In genomic region chr22:37155971-37156370, GRCh38 we compare ENCODE assay signal across 17 cellular contexts. TPM values are rescaled to one million over a fixed set of nuclear protein-coding genes. Genes with fewer than 3 reads are reported as not detected.
DNase-seq lines count a peak whose midpoint lies in the region; ATAC-seq and TF ChIP-seq lines count a peak whose summit lies in the region.
"Had no signal": no experiment of that assay in that cellular context is flagged by ENCODE, and none has a peak within 500 bp of the region (broad histone marks: within the 10 kb centered on the region; RNA-seq: fewer than 3 reads in every experiment).

No MANE protein-coding gene starts in this region.

- no peak overlapping the region for H3K4ac ChIP-seq in H9 (ENCODE audit: low read depth, low read length)

- no peak overlapping the region for H3K4me2 ChIP-seq in H9 (ENCODE audit: insufficient read depth, insufficient read length, low read length)
- H3K4me2 ChIP-seq: GM23338 had no signal

- no peak overlapping the region for H3T11ph ChIP-seq in H9 (ENCODE audit: low read length)

- peak overlapping the region; percentile 62 for H3K4me3 Mint-ChIP-seq in activated T-helper 17 cell treated with anti-CD3 and anti-CD28 coated beads, Interleukin-2, amount 50 U/mL, for 72 hours
- peak overlapping the region; percentile 71 for H3K4me3 Mint-ChIP-seq in natural killer cell treated with Interleukin-12 subunit alpha and Interleukin-12 subunit beta and Interleukin-15 and Interleukin-18, amount 100 ng/mL, for 72 hours
- no peak overlapping the region for H3K4me3 Mint-ChIP-seq in H9
- H3K4me3 Mint-ChIP-seq: CD8-positive, alpha-beta T cell; GM23338 had no signal

- no peak overlapping the region for H4K5ac ChIP-seq in H9 (ENCODE audit: insufficient read length, low read depth, low read length)

- H3K23ac ChIP-seq in H9 (ENCODE audit: insufficient read length, low read depth, low read length), result no peak overlapping the region

- H2BK120ac ChIP-seq in H9 (ENCODE audit: low read depth, low read length, poor library complexity, severe bottlenecking), result no peak overlapping the region

- H3K27me3 Mint-ChIP-seq in activated T-helper 17 cell treated with anti-CD3 and anti-CD28 coated beads, Interleukin-2, amount 50 U/mL, for 72 hours, result no peaks in the 10 kb centered on the region
- no peaks in the 10 kb centered on the region for H3K27me3 Mint-ChIP-seq in natural killer cell treated with Interleukin-12 subunit alpha and Interleukin-12 subunit beta and Interleukin-15 and Interleukin-18, amount 100 ng/mL, for 72 hours
- H3K27me3 Mint-ChIP-seq in H9 (ENCODE audit: low read depth), result peaks cover 49% of the 10 kb centered on the region

- no peak overlapping the region for H3K14ac ChIP-seq in H9 (ENCODE audit: insufficient read depth, low read length)

- H3K27ac Mint-ChIP-seq in activated T-helper 17 cell treated with anti-CD3 and anti-CD28 coated beads, Interleukin-2, amount 50 U/mL, for 72 hours, result peak overlapping the region; percentile 80
- peak overlapping the region; percentile 87 to 96 for H3K27ac Mint-ChIP-seq in natural killer cell treated with Interleukin-12 subunit alpha and Interleukin-12 subunit beta and Interleukin-15 and Interleukin-18, amount 100 ng/mL, for 72 hours
- peak overlapping the region in 1 of 3 experiments; percentile 70; a peak in 1 of 7 replicates for H3K27ac Mint-ChIP-seq in H9
- H3K27ac Mint-ChIP-seq: CD8-positive, alpha-beta T cell; GM23338 had no signal

- H3K9me3 Mint-ChIP-seq in activated T-helper 17 cell treated with anti-CD3 and anti-CD28 coated beads, Interleukin-2, amount 50 U/mL, for 72 hours, result no peaks in the 10 kb centered on the region
- H3K9me3 Mint-ChIP-seq in natural killer cell treated with Interleukin-12 subunit alpha and Interleukin-12 subunit beta and Interleukin-15 and Interleukin-18, amount 100 ng/mL, for 72 hours, result no peaks in the 10 kb centered on the region
- peaks cover 0 to 15% of the 10 kb centered on the region in 2 experiments; a peak in 2 of 5 replicates for H3K9me3 Mint-ChIP-seq in H9

- no peak overlapping the region for H2BK20ac ChIP-seq in H9 (ENCODE audit: low read depth, low read length, poor library complexity, severe bottlenecking)

- H2BK12ac ChIP-seq in H9 (ENCODE audit: insufficient read length, low read depth, low read length), result no peak overlapping the region

- WGBS in H9 (ENCODE audit: extremely low coverage, insufficient read length, low lambda C conversion rate), result no CpG with 5 or more reads among the region's 8 CpGs

- H2BK15ac ChIP-seq in H9 (ENCODE audit: low read depth, low read length), result no peak overlapping the region

- no peaks in the 10 kb centered on the region for H3K23me2 ChIP-seq in H9 (ENCODE audit: insufficient read length, low read depth, low read length, poor library complexity, severe bottlenecking)

- no peaks in the 10 kb centered on the region for H3K9me3 ChIP-seq in H9 (ENCODE audit: control insufficient read depth, low read depth, low read length)

- ATAC-seq in Right ventricle myocardium inferior (no peak), left ventricle myocardium superior (no peak)
- ATAC-seq in activated T-helper 17 cell treated with anti-CD3 and anti-CD28 coated beads, Interleukin-2, amount 50 U/mL, for 72 hours (replicated peaks), result no peak
- no peak for ATAC-seq in natural killer cell treated with Interleukin-12 subunit alpha and Interleukin-12 subunit beta and Interleukin-15 and Interleukin-18, amount 100 ng/mL, for 72 hours
- ATAC-seq: CD8-positive, alpha-beta T cell; GM23338 had no signal

- no peak overlapping the region for H3K18ac ChIP-seq in H9 (ENCODE audit: insufficient read length, low read depth, low read length)

- no peak overlapping the region for H3K27ac ChIP-seq in H9 (ENCODE audit: insufficient read length, low read depth, low read length)

- H3K79me2 ChIP-seq in H9 (ENCODE audit: insufficient read depth, low read length), result no peaks in the 10 kb centered on the region

- no peak overlapping the region for H3K56ac ChIP-seq in H9 (ENCODE audit: insufficient read length, low read depth, low read length)

- DNase-seq in Right ventricle myocardium inferior (ENCODE audit: missing footprints), result peak; percentile 11
- DNase-seq in left ventricle myocardium superior, result no peak
- no peak for DNase-seq in natural killer cell treated with Interleukin-12 subunit alpha and Interleukin-12 subunit beta and Interleukin-15 and Interleukin-18, amount 100 ng/mL, for 72 hours (ENCODE audit: low spot score)
- no peak for DNase-seq in pons (ENCODE audit: low spot score)
- DNase-seq in NCI-H748 (lab: John Stamatoyannopoulos, UW; ENCODE audit: unreplicated experiment), result no peak
- no peak for DNase-seq in activated naive CD4-positive, alpha-beta T cell treated with Interleukin-2 at 50 U/mL for 16 hours
- no peak for DNase-seq in H9
- DNase-seq: ACHN; CD8-positive, alpha-beta T cell; GF-D8; Kasumi-1; NCI-H187 treated with DMSO at 0.1 percent for 48 hours; NCI-H2171 treated with DMSO at 0.1 percent for 48 hours; SHP77 had no signal

- no peak overlapping the region for H3K9ac ChIP-seq in H9 (ENCODE audit: extremely low read depth, insufficient read length, low read length)

- no peaks in the 10 kb centered on the region for H3K36me3 Mint-ChIP-seq in activated T-helper 17 cell treated with anti-CD3 and anti-CD28 coated beads, Interleukin-2, amount 50 U/mL, for 72 hours (ENCODE audit: low read depth)
- peaks cover 7% of the 10 kb centered on the region for H3K36me3 Mint-ChIP-seq in natural killer cell treated with Interleukin-12 subunit alpha and Interleukin-12 subunit beta and Interleukin-15 and Interleukin-18, amount 100 ng/mL, for 72 hours
- H3K36me3 Mint-ChIP-seq in H9 (ENCODE audit: insufficient read depth in 1 of 3, low read depth in 3 of 3), result peaks cover 0 to 7% (median under 1%) of the 10 kb centered on the region in 3 experiments; a peak in 4 of 7 replicates
- H3K36me3 Mint-ChIP-seq: CD8-positive, alpha-beta T cell had no signal

- no peak for TF ChIP-seq CTCF in H9 (conservative IDR thresholded peaks at IDR 0.05)

- H2BK5ac ChIP-seq in H9 (ENCODE audit: insufficient read length, low read length), result no peak overlapping the region

- intact Hi-C loops in Right ventricle myocardium inferior (cut with DNase I), result no loop called here
- intact Hi-C loops in left ventricle myocardium superior (cut with micrococcal nuclease), result no loop called here

- no peak overlapping the region for H2AK5ac ChIP-seq in H9 (ENCODE audit: insufficient read length, low read length)

- H3K4me1 Mint-ChIP-seq in activated T-helper 17 cell treated with anti-CD3 and anti-CD28 coated beads, Interleukin-2, amount 50 U/mL, for 72 hours, result peaks cover 42% of the 10 kb centered on the region
- H3K4me1 Mint-ChIP-seq in natural killer cell treated with Interleukin-12 subunit alpha and Interleukin-12 subunit beta and Interleukin-15 and Interleukin-18, amount 100 ng/mL, for 72 hours (ENCODE audit: low read depth in 2 of 2), result peaks cover 75 to 78% of the 10 kb centered on the region in 2 donors
- H3K4me1 Mint-ChIP-seq in H9, result peaks cover 3 to 7% of the 10 kb centered on the region in 2 experiments; a peak in 3 of 4 replicates
- H3K4me1 Mint-ChIP-seq: GM23338 had no signal

- no peaks in the 10 kb centered on the region for H3K4me1 ChIP-seq in H9 (ENCODE audit: insufficient read depth, low read length)

- no peak overlapping the region for H2AFZ ChIP-seq in H9 (ENCODE audit: low read length)
- H2AFZ ChIP-seq: GM23338 had no signal

- no peaks in the 10 kb centered on the region for H3K27me3 ChIP-seq in H9 (ENCODE audit: insufficient read depth, low read length)

- H4K91ac ChIP-seq in H9 (ENCODE audit: insufficient read length, low read depth, low read length), result no peak overlapping the region

- no peaks in the 10 kb centered on the region for H3K79me1 ChIP-seq in H9 (ENCODE audit: insufficient read depth, low read depth, low read length, poor library complexity, severe bottlenecking)

- no peak overlapping the region for H4K8ac ChIP-seq in H9 (replicated peaks; ENCODE audit: insufficient read length, low read depth, low read length)

- H4K20me1 ChIP-seq in H9 (ENCODE audit: control insufficient read depth, insufficient read depth, insufficient read length), result no peaks in the 10 kb centered on the region

RNA-seq across cellular contexts. Expression of gene IL2RB, which starts 6.3 kb away (rescaled TPM):
- total RNA-seq in Right ventricle myocardium inferior, result 1.3 TPM
- total RNA-seq in left ventricle myocardium superior, result 0.79 TPM
- 100 to 1,000 TPM; 425 to 498 TPM for total RNA-seq in activated T-helper 17 cell treated with anti-CD3 and anti-CD28 coated beads, Interleukin-2, amount 50 U/mL, for 72 hours
- total RNA-seq in natural killer cell treated with Interleukin-12 subunit alpha and Interleukin-12 subunit beta and Interleukin-15 and Interleukin-18, amount 100 ng/mL, for 72 hours, result 100 to 1,000 TPM; 508 to 635 TPM
- 0.35 TPM in 2 replicates for total RNA-seq in H9 (2021)
- total RNA-seq: NCI-H460 had no signal

RNA-seq across cellular contexts. Expression of gene C1QTNF6, which starts 32.1 kb away (rescaled TPM):
- 1.6 TPM for total RNA-seq in Right ventricle myocardium inferior
- 1.1 TPM for total RNA-seq in left ventricle myocardium superior
- total RNA-seq in activated T-helper 17 cell treated with anti-CD3 and anti-CD28 coated beads, Interleukin-2, amount 50 U/mL, for 72 hours, result 10 to 100 TPM in 1 of 2 donors, 1 to 10 TPM in 1; 5.0 to 16.3 TPM
- total RNA-seq in natural killer cell treated with Interleukin-12 subunit alpha and Interleukin-12 subunit beta and Interleukin-15 and Interleukin-18, amount 100 ng/mL, for 72 hours, result 1 to 10 TPM; 1.3 to 3.9 TPM
- total RNA-seq in H9 (2021), result 3.8 and 5.0 TPM in 2 replicates

RNA-seq across cellular contexts. Expression of gene TMPRSS6, which starts 46.5 kb away (rescaled TPM):
- not detected for total RNA-seq in Right ventricle myocardium inferior
- not detected for total RNA-seq in left ventricle myocardium superior
- 100 to 1,000 TPM in 1 of 2 donors, 10 to 100 TPM in 1; 86.6 to 343 TPM for total RNA-seq in activated T-helper 17 cell treated with anti-CD3 and anti-CD28 coated beads, Interleukin-2, amount 50 U/mL, for 72 hours
- total RNA-seq in natural killer cell treated with Interleukin-12 subunit alpha and Interleukin-12 subunit beta and Interleukin-15 and Interleukin-18, amount 100 ng/mL, for 72 hours, result 1 to 10 TPM; 1.8 to 1.9 TPM
- total RNA-seq in H9 (2021), result not detected in 2 replicates
- total RNA-seq: GM23338, NCI-H460 had no signal

RNA-seq across cellular contexts. Expression of gene SSTR3, which starts 56.3 kb away (rescaled TPM):
- total RNA-seq in Right ventricle myocardium inferior (not detected), left ventricle myocardium superior (not detected), H9 (2021) (0.68 and 0.72 TPM in 2 replicates)
- total RNA-seq in activated T-helper 17 cell treated with anti-CD3 and anti-CD28 coated beads, Interleukin-2, amount 50 U/mL, for 72 hours, result 10 to 100 TPM in 1 of 2 donors, 1 to 10 TPM in 1; 2.6 to 16.2 TPM
- under 1 TPM; 0.11 to 0.29 TPM for total RNA-seq in natural killer cell treated with Interleukin-12 subunit alpha and Interleukin-12 subunit beta and Interleukin-15 and Interleukin-18, amount 100 ng/mL, for 72 hours
- total RNA-seq: NCI-H460 had no signal

Comparison
In these comparisons a context has a peak if more than half of its experiments do, and no peak if none do; other contexts are left out.
1. H3K4me3 Mint-ChIP-seq: peak in activated T-helper 17 cell treated with anti-CD3 and anti-CD28 coated beads, Interleukin-2, amount 50 U/mL, for 72 hours (single experiment) and natural killer cell treated with Interleukin-12 subunit alpha and Interleukin-12 subunit beta and Interleukin-15 and Interleukin-18, amount 100 ng/mL, for 72 hours (single experiment); none in H9 (0 of 2).
2. RNA of gene IL2RB, which starts 6.3 kb away (total RNA-seq): 508 to 635 TPM in natural killer cell treated with Interleukin-12 subunit alpha and Interleukin-12 subunit beta and Interleukin-15 and Interleukin-18, amount 100 ng/mL, for 72 hours and 425 to 498 TPM in activated T-helper 17 cell treated with anti-CD3 and anti-CD28 coated beads, Interleukin-2, amount 50 U/mL, for 72 hours; 1.3 TPM in Right ventricle myocardium inferior (single experiment), 0.79 TPM in left ventricle myocardium superior (single experiment) and 0.35 TPM in H9; every median in the first group is over 100 times any median in the second.
3. RNA of gene TMPRSS6, which starts 46.5 kb away (total RNA-seq): 86.6 to 343 TPM in activated T-helper 17 cell treated with anti-CD3 and anti-CD28 coated beads, Interleukin-2, amount 50 U/mL, for 72 hours; 1.8 to 1.9 TPM in natural killer cell treated with Interleukin-12 subunit alpha and Interleukin-12 subunit beta and Interleukin-15 and Interleukin-18, amount 100 ng/mL, for 72 hours, not detected in Right ventricle myocardium inferior (single experiment), not detected in left ventricle myocardium superior (single experiment) and not detected in H9; every median in the first group is over 10 times any median in the second.